In genomic region chr6:13194852-13195251, GRCh38 we compare ENCODE assay signal across 1 cellular context.
TF ChIP-seq lines count a peak whose summit lies in the region.

No MANE protein-coding gene starts in this region.

TF ChIP-seq in H1, 55 proteins besides CTCF, POLR2A, EP300 and RAD21 (continued from another document):
- no peak for TF ChIP-seq CHD7 (IDR thresholded peaks at IDR 0.05; ENCODE audit: insufficient replicate concordance, low read length)
